ENCODE assay signal across 25 cellular contexts in genomic region chr11:117916956-117917355, GRCh38. TPM values are rescaled to one million over a fixed set of nuclear protein-coding genes. Genes with fewer than 3 reads are reported as not detected.
"Had no signal": no experiment of that assay in that cellular context is flagged by ENCODE, and none has a peak within 500 bp of the region (broad histone marks: within the 10 kb centered on the region; RNA-seq: fewer than 3 reads in every experiment).

No MANE protein-coding gene starts in this region.

- H3K36me3 ChIP-seq: cardiac muscle cell, left lung, neutrophil, ovary, right atrium auricular region, stomach, vagina had no signal

- H3K27me3 ChIP-seq: cardiac muscle cell, left lung, neutrophil, ovary, right atrium auricular region, vagina had no signal

- H3K4me3 ChIP-seq: cardiac muscle cell, left lung, ovary, psoas muscle, right atrium auricular region, stomach, vagina had no signal

- DNase-seq: activated CD4-positive, alpha-beta memory T cell treated with anti-CD3 and anti-CD28 coated beads for 36 hours; activated CD4-positive, alpha-beta T cell treated with anti-CD3 and anti-CD28 coated beads for 48 hours; activated naive CD4-positive, alpha-beta T cell treated with anti-CD3 and anti-CD28 coated beads for 36 hours; activated naive CD8-positive, alpha-beta T cell treated with anti-CD3 and anti-CD28 coated beads, Interleukin-2, amount 50 U/mL, for 24 hours; activated T-cell treated with anti-CD3 and anti-CD28 coated beads, Interleukin-2, amount 50 U/mL, for 1 hour; dermis blood vessel endothelial cell; effector CD8-positive, alpha-beta T cell; foreskin keratinocyte; kidney; mammary epithelial cell; midbrain; natural killer cell; ovary; psoas muscle; stimulated activated CD4-positive, alpha-beta T cell treated with anti-CD3 and anti-CD28 coated beads, Interleukin-1b, Interleukin-23, amount 100 ng/mL, for 48 hours; stomach; SW 1271; T-helper 17 cell; trophoblast cell had no signal

- H3K9me3 ChIP-seq: left lung, neutrophil, ovary, psoas muscle, right atrium auricular region, stomach, vagina had no signal

- H3K27ac ChIP-seq: cardiac muscle cell, foreskin keratinocyte, left lung, neutrophil, ovary, psoas muscle, right atrium auricular region, stomach, vagina had no signal

- H3K4me1 ChIP-seq: foreskin keratinocyte, left lung, psoas muscle, right atrium auricular region, stomach, vagina had no signal

- ATAC-seq: activated naive CD8-positive, alpha-beta T cell treated with anti-CD3 and anti-CD28 coated beads, Interleukin-2, amount 50 U/mL, for 24 hours; foreskin keratinocyte; left lung; natural killer cell; psoas muscle; T-helper 17 cell had no signal

RNA-seq across cellular contexts. Expression of gene TMPRSS13, which starts 12.2 kb away (rescaled TPM):
- total RNA-seq: dermis blood vessel endothelial cell, psoas muscle, right atrium auricular region, skeletal muscle tissue had no signal

RNA-seq across cellular contexts. Expression of gene FXYD6, which starts 40.5 kb away (rescaled TPM):
- total RNA-seq: activated naive CD4-positive, alpha-beta T cell treated with anti-CD3 and anti-CD28 coated beads for 36 hours; foreskin keratinocyte had no signal
